Comparison of ENCODE assay signal across 9 cellular contexts in the genomic region with DNA sequence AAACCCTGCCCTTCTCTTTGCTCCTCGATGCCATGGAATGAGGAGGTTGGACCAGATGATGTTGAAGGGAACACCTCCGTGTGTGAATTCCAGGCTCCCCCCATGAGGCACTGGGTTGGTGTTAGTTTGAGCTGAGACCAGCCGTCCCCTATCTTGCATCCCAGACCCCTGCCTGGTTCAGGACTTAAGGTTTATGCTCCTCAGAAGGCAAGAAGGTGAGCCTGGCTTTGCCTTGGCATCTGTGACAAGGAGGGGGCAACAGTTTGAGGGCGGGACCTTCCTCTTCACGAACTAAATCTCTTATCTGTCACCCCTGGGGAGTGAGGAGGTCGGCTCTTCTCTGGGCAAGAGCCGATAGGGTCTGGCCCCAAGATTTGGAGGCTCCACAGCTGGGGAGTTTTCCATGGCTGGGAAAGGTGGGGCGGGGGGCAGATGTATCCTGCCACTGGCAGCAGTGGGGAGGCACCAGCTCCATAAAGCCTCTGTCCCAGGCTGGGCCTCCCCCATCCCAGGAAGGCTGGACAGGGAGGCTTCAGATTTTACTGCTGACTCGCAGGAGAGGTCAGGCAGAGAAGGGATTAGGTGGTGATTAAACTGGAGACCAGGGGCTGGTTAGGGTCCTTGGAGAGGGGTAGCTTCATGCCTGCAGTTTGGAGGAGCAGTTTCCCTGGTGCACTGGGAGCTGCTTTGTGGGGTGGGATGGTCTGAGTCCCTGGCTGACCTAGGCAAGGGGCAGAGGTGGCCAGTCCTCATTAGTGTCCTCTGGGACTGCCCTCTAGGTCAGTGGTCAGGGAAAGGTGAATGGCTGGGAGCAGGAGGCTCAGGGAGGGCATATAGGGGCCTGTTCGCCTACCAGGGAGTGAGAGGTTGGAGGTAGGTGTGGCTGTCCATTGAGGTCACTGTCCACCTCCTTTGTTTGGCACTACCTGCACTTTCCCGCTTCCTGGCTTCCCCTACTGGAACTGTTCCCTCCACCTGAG. TPM values are rescaled to one million over a fixed set of nuclear protein-coding genes. Genes with fewer than 3 reads are reported as not detected.
DNase-seq lines count a peak whose midpoint lies in the region; ATAC-seq and TF ChIP-seq lines count a peak whose summit lies in the region.
"Had no signal": no experiment of that assay in that cellular context is flagged by ENCODE, and none has a peak within 500 bp of the region (broad histone marks: within the 10 kb centered on the region; RNA-seq: fewer than 3 reads in every experiment).

No MANE protein-coding gene starts in this region.

- no peak overlapping the region for H4K5ac ChIP-seq in H9 (ENCODE audit: insufficient read length, low read depth, low read length)

- H3K79me2 ChIP-seq in H9 (ENCODE audit: insufficient read depth, low read length) = no peaks in the 10 kb centered on the region
- H3K79me2 ChIP-seq in smooth muscle cell (ENCODE audit: low read depth) = no peaks in the 10 kb centered on the region

- no peaks in the 10 kb centered on the region; a peak in 2 of 5 replicates for H3K9me3 Mint-ChIP-seq in H9
- H3K9me3 Mint-ChIP-seq in activated T-cell treated with anti-CD3 and anti-CD28 coated beads, Interleukin-2, amount 50 U/mL, for 72 hours = no peaks in the 10 kb centered on the region

- peaks cover 7% of the 10 kb centered on the region for H3K23me2 ChIP-seq in H9 (ENCODE audit: insufficient read length, low read depth, low read length, poor library complexity, severe bottlenecking)

- H2AFZ ChIP-seq in H9 (ENCODE audit: low read length) = no peak overlapping the region
- no peak overlapping the region for H2AFZ ChIP-seq in smooth muscle cell (ENCODE audit: low read depth)

- H2BK20ac ChIP-seq in H9 (ENCODE audit: low read depth, low read length, poor library complexity, severe bottlenecking) = no peak overlapping the region

- H2BK120ac ChIP-seq in H9 (ENCODE audit: low read depth, low read length, poor library complexity, severe bottlenecking) = no peak overlapping the region

- H3K4me3 ChIP-seq in right cardiac atrium (ENCODE audit: low read length) (peak overlapping the region; percentile 60), smooth muscle cell (peak overlapping the region; percentile 81)

- H2BK5ac ChIP-seq in H9 (ENCODE audit: insufficient read length, low read length) = no peak overlapping the region

- H4K20me1 ChIP-seq in H9 (ENCODE audit: control insufficient read depth, insufficient read depth, insufficient read length) = no peaks in the 10 kb centered on the region
- H4K20me1 ChIP-seq in smooth muscle cell (ENCODE audit: low read depth) = peaks cover 41% of the 10 kb centered on the region

- no peak overlapping the region; the same call in 1 of the 2 replicates for H3K14ac ChIP-seq in H9 (ENCODE audit: insufficient read depth, low read length)

- peak in 1 of 2 donors; percentile 5 for ATAC-seq in activated T-cell treated with anti-CD3 and anti-CD28 coated beads, Interleukin-2, amount 50 U/mL, for 72 hours (replicated peaks in 1 of 2)
- ATAC-seq in right cardiac atrium (peak; percentile 7 to 13), GM21360 (IDR thresholded peaks at IDR 0.05; ENCODE audit: unreplicated experiment) (no peak)

- peak overlapping the region; percentile 61 for H3K9ac ChIP-seq in H9 (ENCODE audit: extremely low read depth, insufficient read length, low read length)
- no peak overlapping the region for H3K9ac ChIP-seq in smooth muscle cell (ENCODE audit: low read depth)

- H3K9me3 ChIP-seq in H9 (ENCODE audit: control insufficient read depth, low read depth, low read length) = no peaks in the 10 kb centered on the region
- no peaks in the 10 kb centered on the region for H3K9me3 ChIP-seq in right cardiac atrium (ENCODE audit: control insufficient read depth, low read length)
- H3K9me3 ChIP-seq in smooth muscle cell (replicated peaks; ENCODE audit: low read depth) = no peaks in the 10 kb centered on the region
- H3K9me3 ChIP-seq: neutrophil had no signal

- DNase-seq in H9 (no peak), right cardiac atrium (no peak), smooth muscle cell (lab: John Stamatoyannopoulos, UW; ENCODE audit: unreplicated experiment) (no peak), SIG-M5 (lab: John Stamatoyannopoulos, UW) (no peak), T-helper 9 cell (no peak), kidney glomerular epithelial cell (lab: John Stamatoyannopoulos, UW) (no peak)
- DNase-seq in activated T-cell treated with anti-CD3 and anti-CD28 coated beads, Interleukin-2, amount 50 U/mL, for 72 hours = no peak

- H3K36me3 ChIP-seq in smooth muscle cell (ENCODE audit: low read depth) = no peaks in the 10 kb centered on the region
- H3K36me3 ChIP-seq: neutrophil had no signal

- H4K91ac ChIP-seq in H9 (ENCODE audit: insufficient read length, low read depth, low read length) = no peak overlapping the region

- H2AK5ac ChIP-seq in H9 (ENCODE audit: insufficient read length, low read length) = no peak overlapping the region

- no peak overlapping the region for H3K4ac ChIP-seq in H9 (ENCODE audit: low read depth, low read length)

- H3K79me1 ChIP-seq in H9 (ENCODE audit: insufficient read depth, low read depth, low read length, poor library complexity, severe bottlenecking) = no peaks in the 10 kb centered on the region

- peaks cover 0 to 5% (median 3%) of the 10 kb centered on the region in 3 experiments; a peak in 3 of 7 replicates for H3K36me3 Mint-ChIP-seq in H9 (ENCODE audit: insufficient read depth in 1 of 3, low read depth in 3 of 3)
- no peaks in the 10 kb centered on the region for H3K36me3 Mint-ChIP-seq in activated T-cell treated with anti-CD3 and anti-CD28 coated beads, Interleukin-2, amount 50 U/mL, for 72 hours (ENCODE audit: insufficient read depth in 2 of 2)

- no CpG with 5 or more reads among the region's 11 CpGs for WGBS in H9 (ENCODE audit: extremely low coverage, insufficient read length, low lambda C conversion rate)
- WGBS in right cardiac atrium = 19% methylated on average over 11 of the region's 11 CpGs
- WGBS in smooth muscle cell (ENCODE audit: low lambda C conversion rate) = 42% methylated on average over 11 of the region's 11 CpGs

- TF ChIP-seq CTCF in H9 (conservative IDR thresholded peaks at IDR 0.05) (no peak), smooth muscle cell (IDR thresholded peaks at IDR 0.05; ENCODE audit: borderline replicate concordance, insufficient read depth, poor library complexity, severe bottlenecking) (no peak)

- H3K4me2 ChIP-seq in H9 (ENCODE audit: insufficient read depth, insufficient read length, low read length) (peak overlapping the region; percentile 91), smooth muscle cell (peak overlapping the region; percentile 93)

- no peak overlapping the region for H4K8ac ChIP-seq in H9 (replicated peaks; ENCODE audit: insufficient read length, low read depth, low read length)

- no peak overlapping the region for H2BK12ac ChIP-seq in H9 (ENCODE audit: insufficient read length, low read depth, low read length)

- H2BK15ac ChIP-seq in H9 (ENCODE audit: low read depth, low read length) = no peak overlapping the region; the same call in 1 of the 2 replicates

- no peak overlapping the region for H3K56ac ChIP-seq in H9 (ENCODE audit: insufficient read length, low read depth, low read length)

- H3T11ph ChIP-seq in H9 (ENCODE audit: low read length) = no peak overlapping the region

- H3F3A ChIP-seq in smooth muscle cell (ENCODE audit: low read depth) = no peaks in the 10 kb centered on the region

- H3K4me1 ChIP-seq in H9 (ENCODE audit: insufficient read depth, low read length) = peaks cover 6% of the 10 kb centered on the region; the same call in 1 of the 2 replicates
- H3K4me1 ChIP-seq in right cardiac atrium (ENCODE audit: control insufficient read depth, insufficient read depth, low read length) = no peaks in the 10 kb centered on the region
- H3K4me1 ChIP-seq in smooth muscle cell (ENCODE audit: low read depth) = peaks cover 16% of the 10 kb centered on the region

- peak overlapping the region; percentile 80 to 88 for H3K4me3 Mint-ChIP-seq in H9
- H3K4me3 Mint-ChIP-seq in activated T-cell treated with anti-CD3 and anti-CD28 coated beads, Interleukin-2, amount 50 U/mL, for 72 hours = peak overlapping the region; percentile 86 to 90

- peaks cover 45% of the 10 kb centered on the region for H3K27me3 Mint-ChIP-seq in H9 (ENCODE audit: low read depth)
- H3K27me3 Mint-ChIP-seq in activated T-cell treated with anti-CD3 and anti-CD28 coated beads, Interleukin-2, amount 50 U/mL, for 72 hours (ENCODE audit: low read depth) = no peaks in the 10 kb centered on the region

- no peak overlapping the region for H3K23ac ChIP-seq in H9 (ENCODE audit: insufficient read length, low read depth, low read length)

- H3K27ac Mint-ChIP-seq in H9 = no peak overlapping the region
- no peak overlapping the region for H3K27ac Mint-ChIP-seq in activated T-cell treated with anti-CD3 and anti-CD28 coated beads, Interleukin-2, amount 50 U/mL, for 72 hours

- intact Hi-C loops in right cardiac atrium (cut with DNase I) = loop anchor here in 2 of 4 donors (5.0 to 10.0 kb wide), 3 partner anchors 84 to 293 kb away; no protein-coding TSS in a partner anchor

- H3K4me1 Mint-ChIP-seq in H9 = peaks cover 38 to 41% of the 10 kb centered on the region in 2 experiments
- peaks cover 42% of the 10 kb centered on the region for H3K4me1 Mint-ChIP-seq in activated T-cell treated with anti-CD3 and anti-CD28 coated beads, Interleukin-2, amount 50 U/mL, for 72 hours (ENCODE audit: low read depth)

- H3K18ac ChIP-seq in H9 (ENCODE audit: insufficient read length, low read depth, low read length) = no peak overlapping the region

- H3K27ac ChIP-seq in H9 (ENCODE audit: insufficient read length, low read depth, low read length) (no peak overlapping the region), right cardiac atrium (ENCODE audit: low read length) (no peak overlapping the region), smooth muscle cell (ENCODE audit: low read depth) (no peak overlapping the region)
- H3K27ac ChIP-seq: neutrophil had no signal

- H3K27me3 ChIP-seq in H9 (ENCODE audit: insufficient read depth, low read length) = peaks cover 4% of the 10 kb centered on the region; the same call in 1 of the 2 replicates
- no peaks in the 10 kb centered on the region for H3K27me3 ChIP-seq in right cardiac atrium (ENCODE audit: control insufficient read depth, insufficient read depth)
- no peaks in the 10 kb centered on the region for H3K27me3 ChIP-seq in smooth muscle cell (ENCODE audit: low read depth)

RNA-seq across cellular contexts. Expression of a gene that starts 1.1 kb away (rescaled TPM):
- total RNA-seq in H9 (2021) = 8.2 and 8.5 TPM in 2 replicates
- 10 to 100 TPM; 15.3 to 19.0 TPM for total RNA-seq in activated T-cell treated with anti-CD3 and anti-CD28 coated beads, Interleukin-2, amount 50 U/mL, for 72 hours
- total RNA-seq in right cardiac atrium = 1 to 10 TPM; 2.0 to 5.5 (median 3.5) TPM
- polyA plus RNA-seq in right cardiac atrium = 1.6 TPM
- total RNA-seq in smooth muscle cell = 7.9 and 15.1 TPM in 2 replicates
- 8.0 and 8.2 TPM in 2 replicates for polyA plus RNA-seq in smooth muscle cell

RNA-seq across cellular contexts. Expression of a gene that starts 10.7 kb away (rescaled TPM):
- 22.6 and 24.5 TPM in 2 replicates for total RNA-seq in H9 (2021)
- total RNA-seq in activated T-cell treated with anti-CD3 and anti-CD28 coated beads, Interleukin-2, amount 50 U/mL, for 72 hours = 10 to 100 TPM in 1 of 2 donors, 1 to 10 TPM in 1; 8.4 to 12.4 TPM
- total RNA-seq in right cardiac atrium = 10 to 100 TPM in 3 of 4 donors, 1 to 10 TPM in 1; 8.7 to 17.0 (median 12.7) TPM
- polyA plus RNA-seq in right cardiac atrium = 5.7 TPM
- total RNA-seq in smooth muscle cell = 11.6 and 21.2 TPM in 2 replicates
- 3.4 and 5.9 TPM in 2 replicates for polyA plus RNA-seq in smooth muscle cell

RNA-seq across cellular contexts. Expression of a gene that starts 27.6 kb away (rescaled TPM):
- total RNA-seq in H9 (2021) (46.8 and 56.8 TPM in 2 replicates), right cardiac atrium (10 to 100 TPM; 15.5 to 29.3 (median 18.6) TPM), smooth muscle cell (14.3 and 14.4 TPM in 2 replicates)
- 10 to 100 TPM; 50.6 to 61.1 TPM for total RNA-seq in activated T-cell treated with anti-CD3 and anti-CD28 coated beads, Interleukin-2, amount 50 U/mL, for 72 hours
- polyA plus RNA-seq in right cardiac atrium (38.9 TPM), smooth muscle cell (30.9 and 31.3 TPM in 2 replicates)

RNA-seq across cellular contexts. Expression of a gene that starts 41.1 kb away (rescaled TPM):
- 4.3 and 4.8 TPM in 2 replicates for total RNA-seq in H9 (2021)
- 1 to 10 TPM; 3.2 to 3.7 TPM for total RNA-seq in activated T-cell treated with anti-CD3 and anti-CD28 coated beads, Interleukin-2, amount 50 U/mL, for 72 hours
- 1 to 10 TPM in 3 of 4 donors, under 1 TPM in 1; 0.47 to 2.1 (median 1.4) TPM for total RNA-seq in right cardiac atrium
- 0.66 TPM for polyA plus RNA-seq in right cardiac atrium
- 1.5 and 4.8 TPM in 2 replicates for total RNA-seq in smooth muscle cell
- polyA plus RNA-seq in smooth muscle cell = 2.5 and 6.0 TPM in 2 replicates

RNA-seq across cellular contexts. Expression of a gene that starts 41.3 kb away (rescaled TPM):
- total RNA-seq in H9 (2021) (211 and 225 TPM in 2 replicates), right cardiac atrium (100 to 1,000 TPM; 105 to 110 (median 108) TPM), smooth muscle cell (46.0 and 55.0 TPM in 2 replicates)
- 100 to 1,000 TPM; 298 to 325 TPM for total RNA-seq in activated T-cell treated with anti-CD3 and anti-CD28 coated beads, Interleukin-2, amount 50 U/mL, for 72 hours
- polyA plus RNA-seq in right cardiac atrium (16.2 TPM), smooth muscle cell (86.7 and 86.9 TPM in 2 replicates)
